11 cellular contexts compared by ENCODE assay signal in genomic region chr2:199865905-199866304, GRCh38.
"Had no signal": no experiment of that assay in that cellular context is flagged by ENCODE, and none has a peak within 500 bp of the region (broad histone marks: within the 10 kb centered on the region; RNA-seq: fewer than 3 reads in every experiment).

No MANE protein-coding gene starts in this region.

- H3K4me3 ChIP-seq: GM23248, GM23338, HAP-1 had no signal

- H3K36me3 ChIP-seq: HAP-1 had no signal

- H3K4me2 ChIP-seq: GM23338 had no signal

- H3K9me3 ChIP-seq: HAP-1 had no signal

- ATAC-seq: GM23338, HCT116 had no signal

- H2AFZ ChIP-seq: GM23248, GM23338 had no signal

- FAIRE-seq: H1, H54 had no signal

- DNase-seq: GM23248, GOT3, H7, H9, HCEC 1CT, HFFc6 had no signal

- H3K9ac ChIP-seq: GM23248 had no signal

- H3K27ac ChIP-seq: GM23248 had no signal
